ENCODE assay signal across 22 cellular contexts in the genomic region with DNA sequence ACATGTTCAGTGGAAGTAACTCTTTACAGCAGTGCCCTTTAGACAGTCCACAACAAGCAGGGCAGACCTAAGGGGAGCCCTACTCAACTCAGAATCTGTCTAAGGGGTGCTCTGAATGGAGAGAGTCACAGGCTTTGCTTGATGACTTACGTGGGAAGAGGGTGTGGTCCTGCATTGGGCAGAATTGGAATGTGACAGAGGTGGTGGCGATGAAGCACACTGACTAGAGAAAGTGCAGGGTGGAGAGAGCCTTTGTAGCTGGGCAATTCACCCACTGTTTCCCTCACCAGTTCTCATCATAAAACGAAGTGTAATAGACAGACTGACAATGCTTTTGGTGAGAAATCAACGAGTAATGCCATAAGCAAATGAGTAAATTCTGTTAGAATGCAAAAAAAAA.
"Had no signal": no experiment of that assay in that cellular context is flagged by ENCODE, and none has a peak within 500 bp of the region (broad histone marks: within the 10 kb centered on the region; RNA-seq: fewer than 3 reads in every experiment).

No MANE protein-coding gene starts in this region.

- H3K4me3 Mint-ChIP-seq: activated CD4-positive, alpha-beta memory T cell treated with anti-CD3 and anti-CD28 coated beads, Interleukin-2, amount 10 ng/mL, durations not matched to agents 7 days and 5 days; activated CD8-positive, alpha-beta memory T cell treated with anti-CD3 and anti-CD28 coated beads, Interleukin-2, amount 10 ng/mL, durations not matched to agents 7 days and 5 days; activated naive CD8-positive, alpha-beta T cell treated with anti-CD3 and anti-CD28 coated beads, Interleukin-2, amount 10 ng/mL, durations not matched to agents 7 days and 5 days; T-helper 2 cell treated with Interferon-gamma antibody and Interleukin-4, amounts not matched to agents 5 μg/mL and 100 μg/mL, for 36 hours had no signal

- H3K4me2 ChIP-seq: smooth muscle cell had no signal

- H3K36me3 ChIP-seq: ovary had no signal

- H3K27me3 ChIP-seq: left lung, ovary, right lobe of liver, testis, upper lobe of right lung had no signal

- H3K4me3 ChIP-seq: left lung, ovary, right lobe of liver, smooth muscle cell, testis, upper lobe of right lung had no signal

- H3K27me3 Mint-ChIP-seq: activated CD4-positive, alpha-beta memory T cell treated with anti-CD3 and anti-CD28 coated beads, Interleukin-2, amount 10 ng/mL, durations not matched to agents 7 days and 5 days; naive B cell had no signal

- DNase-seq: activated CD4-positive, alpha-beta memory T cell treated with anti-CD3 and anti-CD28 coated beads, Interleukin-2, amount 10 ng/mL, durations not matched to agents 7 days and 5 days; activated CD4-positive, alpha-beta T cell treated with anti-CD3 and anti-CD28 coated beads for 48 hours; activated CD4-positive, CD25-positive, alpha-beta regulatory T cell; activated CD8-positive, alpha-beta memory T cell treated with anti-CD3 and anti-CD28 coated beads, Interleukin-2, amount 10 ng/mL, durations not matched to agents 7 days and 5 days; activated naive CD4-positive, alpha-beta T cell treated with Interleukin-2 at 50 U/mL for 16 hours; activated naive CD8-positive, alpha-beta T cell treated with anti-CD3 and anti-CD28 coated beads, Interleukin-2, amount 10 ng/mL, durations not matched to agents 7 days and 5 days; amygdala; dermis blood vessel endothelial cell; effector memory CD4-positive, alpha-beta T cell; hypothalamus; kidney; left lung; mammary epithelial cell; naive B cell; ovary; stimulated activated CD4-positive, alpha-beta T cell treated with anti-CD3 and anti-CD28 coated beads, Interleukin-4, amount 100 ng/mL, for 1 hour; testis; upper lobe of right lung had no signal

- ATAC-seq: activated CD8-positive, alpha-beta memory T cell treated with anti-CD3 and anti-CD28 coated beads, Interleukin-2, amount 10 ng/mL, durations not matched to agents 7 days and 5 days; left lung; right lobe of liver; upper lobe of right lung had no signal

- H3K27ac ChIP-seq: left lung, ovary, right lobe of liver, testis, upper lobe of right lung had no signal

- H3K9me3 ChIP-seq: left lung, ovary, right lobe of liver, testis, upper lobe of right lung had no signal

- H3K27ac Mint-ChIP-seq: activated CD4-positive, alpha-beta memory T cell treated with anti-CD3 and anti-CD28 coated beads, Interleukin-2, amount 10 ng/mL, durations not matched to agents 7 days and 5 days; activated CD8-positive, alpha-beta memory T cell treated with anti-CD3 and anti-CD28 coated beads, Interleukin-2, amount 10 ng/mL, durations not matched to agents 7 days and 5 days; activated naive CD8-positive, alpha-beta T cell treated with anti-CD3 and anti-CD28 coated beads, Interleukin-2, amount 10 ng/mL, durations not matched to agents 7 days and 5 days; activated T-helper 2 cell treated with anti-CD3 and anti-CD28 coated beads, Interferon-gamma antibody, Interleukin-2, Interleukin-4, amounts not matched to agents 10 μg/mL and 5 μg/mL and 100 μg/mL, durations not matched to agents 14 hours and 24 hours and 36 hours; T-helper 2 cell treated with Interferon-gamma antibody and Interleukin-4, amounts not matched to agents 5 μg/mL and 100 μg/mL, for 36 hours had no signal

- H3K9me3 Mint-ChIP-seq: activated CD4-positive, alpha-beta memory T cell treated with anti-CD3 and anti-CD28 coated beads, Interleukin-2, amount 10 ng/mL, durations not matched to agents 7 days and 5 days; activated naive CD8-positive, alpha-beta T cell treated with anti-CD3 and anti-CD28 coated beads, Interleukin-2, amount 10 ng/mL, durations not matched to agents 7 days and 5 days; activated T-helper 2 cell treated with anti-CD3 and anti-CD28 coated beads, Interferon-gamma antibody, Interleukin-2, Interleukin-4, amounts not matched to agents 10 μg/mL and 5 μg/mL and 100 μg/mL, durations not matched to agents 14 hours and 24 hours and 36 hours; naive B cell; T-helper 2 cell treated with Interferon-gamma antibody and Interleukin-4, amounts not matched to agents 5 μg/mL and 100 μg/mL, for 36 hours had no signal
